1 cellular context compared by ENCODE assay signal in the genomic region with DNA sequence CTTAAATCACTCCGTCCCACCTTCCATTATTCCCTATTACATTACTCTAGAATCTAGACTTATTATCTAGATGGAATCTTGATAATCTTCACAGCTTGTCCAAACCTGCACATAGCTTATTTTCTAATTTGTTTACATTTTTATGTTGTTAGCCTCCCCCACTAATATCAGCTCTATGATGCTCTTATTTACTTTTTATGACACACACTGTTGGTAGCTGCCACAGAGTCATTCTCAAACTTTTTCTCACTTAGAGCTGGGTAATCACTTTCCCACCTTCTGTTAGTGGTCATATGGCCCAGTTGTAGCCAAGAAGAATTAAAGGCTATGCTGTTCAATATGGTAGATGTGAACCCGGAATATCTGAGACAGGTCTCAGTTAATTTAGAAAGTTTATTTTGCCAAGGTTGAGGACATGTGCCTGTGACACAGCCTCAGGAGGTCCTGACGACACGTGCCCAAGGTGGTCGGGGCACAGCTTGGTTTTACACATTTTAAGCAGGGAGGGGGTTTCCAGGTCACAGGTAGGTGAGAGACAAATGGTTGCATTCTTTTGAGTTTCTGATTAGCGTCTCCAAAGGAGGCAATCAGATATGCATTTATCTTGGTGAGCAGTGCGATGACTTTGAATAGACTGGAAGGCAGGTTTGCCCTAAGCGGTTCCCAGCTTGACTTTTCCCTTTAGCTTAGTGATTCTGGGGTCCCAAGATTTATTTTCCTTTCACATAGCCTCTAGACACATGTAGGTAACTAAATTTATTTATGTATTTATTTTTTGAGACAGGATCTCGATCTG.
TF ChIP-seq lines count a peak whose summit lies in the region.

No MANE protein-coding gene starts in this region.

TF ChIP-seq in GM12878, 131 proteins besides CTCF, POLR2A, EP300 and RAD21:
- 0 out of 4 replicates have a peak, but pooled peaks of 1 of the 2 experiments have one; percentile 23 for TF ChIP-seq BHLHE40 (IDR thresholded peaks at IDR 0.05; ENCODE audit: borderline replicate concordance in 1 of 2, low read depth in 2 of 2, low read length in 1 of 2)
- no peak for TF ChIP-seq CEBPB (IDR thresholded peaks at IDR 0.05; ENCODE audit: borderline replicate concordance in 1 of 2, low read depth in 2 of 2, low read length in 2 of 2)
